ENCODE assay signal across 9 cellular contexts in genomic region chr5:74643160-74643562, GRCh38. TPM values are rescaled to one million over a fixed set of nuclear protein-coding genes. Genes with fewer than 3 reads are reported as not detected.
A peak's percentile ranks its signal among the peaks of the same experiment; 100 is the strongest.
DNase-seq lines count a peak whose midpoint lies in the region; ATAC-seq and TF ChIP-seq lines count a peak whose summit lies in the region.
"Had no signal": no experiment of that assay in that cellular context is flagged by ENCODE, and none has a peak within 500 bp of the region (broad histone marks: within the 10 kb centered on the region; RNA-seq: fewer than 3 reads in every experiment).

No MANE protein-coding gene starts in this region.

- H3K27me3 ChIP-seq in liver (ENCODE audit: control insufficient read depth in 4 of 4, insufficient read depth in 4 of 4, low read length in 3 of 4): no peaks in the 10 kb centered on the region
- no peaks in the 10 kb centered on the region for H3K27me3 ChIP-seq in stomach
- H3K27me3 ChIP-seq: cardiac muscle cell had no signal

- ATAC-seq in HG03039 (IDR thresholded peaks at IDR 0.05; ENCODE audit: unreplicated experiment): no peak

- in situ Hi-C loops in astrocyte of the spinal cord (cut with HindIII; ENCODE audit: low sequenced_read_pairs): no loop called here

- peak; percentile 84 for DNase-seq in AG08395 (ENCODE audit: low spot score)
- DNase-seq in LoVo (ENCODE audit: low spot score): peak; percentile 78
- peak; percentile 87 for DNase-seq in astrocyte of the spinal cord (ENCODE audit: low read depth, low spot score)
- no peak for DNase-seq in stomach
- no peak for DNase-seq in NCI-H748 (lab: John Stamatoyannopoulos, UW; ENCODE audit: unreplicated experiment)
- DNase-seq in NCI-H2171 (lab: John Stamatoyannopoulos, UW): no peak

- no peak for TF ChIP-seq POLR2A in stomach (IDR thresholded peaks at IDR 0.05)

- no peak overlapping the region for H3K9ac ChIP-seq in liver (ENCODE audit: low read depth in 1 of 2, low read length in 2 of 2)

- H3K4me1 ChIP-seq in liver (ENCODE audit: control insufficient read depth in 4 of 4, insufficient read depth in 4 of 4, low read length in 3 of 4) (peaks cover 3 to 36% (median 20%) of the 10 kb centered on the region in 4 donors), stomach (peaks cover 18 to 46% (median 32%) of the 10 kb centered on the region in 4 donors)

- 65% methylated on average over 4 of the region's 4 CpGs for WGBS in liver
- 49 to 65% (median 52%) methylated on average over 4 of the region's 4 CpGs for WGBS in stomach, 5 donors

- H3K36me3 ChIP-seq in liver (ENCODE audit: control insufficient read depth in 4 of 4, insufficient read depth in 3 of 4, low read depth in 1 of 4, low read length in 3 of 4) (no peaks in the 10 kb centered on the region), stomach (no peaks in the 10 kb centered on the region)
- H3K36me3 ChIP-seq: cardiac muscle cell had no signal

- H3K4me3 ChIP-seq in astrocyte of the spinal cord (ENCODE audit: low read depth, low read length) (no peak overlapping the region), liver (ENCODE audit: low read depth in 1 of 3, low read length in 3 of 3) (no peak overlapping the region), stomach (no peak overlapping the region)
- H3K4me3 ChIP-seq: cardiac muscle cell had no signal

- intact Hi-C loops in stomach (cut with DNase I; ENCODE audit: low total_unique reads): loop anchor here (10.0 kb wide), 1 partner anchor 608 kb away; no protein-coding TSS in a partner anchor

- TF ChIP-seq EP300 in stomach (IDR thresholded peaks at IDR 0.05): no peak

- no peak for TF ChIP-seq CTCF in astrocyte of the spinal cord (IDR thresholded peaks at IDR 0.05; ENCODE audit: low read depth, low read length)
- no peak for TF ChIP-seq CTCF in liver (IDR thresholded peaks at IDR 0.05; ENCODE audit: low read depth, low read length, missing input control)
- TF ChIP-seq CTCF in stomach (IDR thresholded peaks at IDR 0.05): no peak

- TF ChIP-seq RAD21 in liver (IDR thresholded peaks at IDR 0.05): no peak

- no peaks in the 10 kb centered on the region for H3K9me3 ChIP-seq in liver (ENCODE audit: control insufficient read depth in 4 of 4, low read length in 3 of 4)
- H3K9me3 ChIP-seq in stomach: no peaks in the 10 kb centered on the region

- peak overlapping the region in 1 of 2 donors; percentile 44 for H3K27ac ChIP-seq in liver (ENCODE audit: low read depth in 1 of 2, low read length in 2 of 2)
- H3K27ac ChIP-seq in stomach: peak overlapping the region in 2 of 5 donors; percentile 93 to 94
- H3K27ac ChIP-seq: cardiac muscle cell had no signal

TF ChIP-seq in liver, 16 proteins besides CTCF, POLR2A, EP300 and RAD21:
- no peak for TF ChIP-seq HNF4A (conservative IDR thresholded peaks at IDR 0.05)
- TF ChIP-seq JUND (IDR thresholded peaks at IDR 0.05): peak; percentile 32 to 50

RNA-seq across cellular contexts. Expression of gene ENC1, which starts 2.6 kb away (rescaled TPM):
- 10 to 100 TPM; 20.7 to 34.4 TPM for total RNA-seq in liver
- 1 to 10 TPM; 5.7 to 6.9 TPM for polyA plus RNA-seq in liver
- 100 to 1,000 TPM in 1 of 5 donors, 10 to 100 TPM in 2, 1 to 10 TPM in 2; 3.5 to 136 (median 57.5) TPM for total RNA-seq in stomach
- polyA plus RNA-seq in stomach: 10 to 100 TPM in 1 of 3 donors, 1 to 10 TPM in 2; 6.4 to 18.0 (median 7.7) TPM

RNA-seq across cellular contexts. Expression of gene HEXB, which starts 41.9 kb away (rescaled TPM):
- total RNA-seq in liver (10 to 100 TPM; 67.7 to 73.0 TPM), stomach (100 to 1,000 TPM in 2 of 5 donors, 10 to 100 TPM in 3; 25.7 to 664 (median 94.0) TPM)
- polyA plus RNA-seq in liver (10 to 100 TPM; 79.5 to 84.5 TPM), stomach (10 to 100 TPM; 43.7 to 86.9 (median 69.3) TPM)

Comparison
In these comparisons a context has a peak if more than half of its experiments do, and no peak if none do; other contexts are left out.
1. DNase-seq: peak in AG08395 (single experiment), LoVo (single experiment) and astrocyte of the spinal cord (single experiment); none in stomach (single experiment), NCI-H748 (single experiment) and NCI-H2171 (single experiment).